ENCODE assay signal across 25 cellular contexts in the genomic region with DNA sequence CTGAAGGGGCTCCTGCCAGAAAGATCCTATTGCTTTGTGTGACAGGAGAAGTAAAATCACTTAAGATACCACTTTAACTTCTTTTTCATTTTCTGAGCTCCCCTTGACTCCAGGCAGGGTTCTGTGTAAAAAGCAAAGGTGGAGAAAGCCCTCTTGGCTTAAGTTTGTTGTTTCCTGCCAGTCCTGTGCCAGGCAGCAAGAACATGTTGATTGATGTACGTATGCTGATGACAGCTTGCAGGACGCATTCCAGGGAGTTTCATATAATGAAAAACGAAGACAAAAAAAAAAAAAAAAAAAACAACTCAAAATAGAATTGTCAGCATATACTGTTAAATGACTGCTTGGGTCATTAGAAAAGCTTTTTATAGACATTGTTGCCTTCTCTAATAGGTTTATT.
"Had no signal": no experiment of that assay in that cellular context is flagged by ENCODE, and none has a peak within 500 bp of the region (broad histone marks: within the 10 kb centered on the region; RNA-seq: fewer than 3 reads in every experiment).

No MANE protein-coding gene starts in this region.

- H3K27ac Mint-ChIP-seq: dendritic cell treated with granulocyte-macrophage colony-stimulating factor and Interleukin-4, amounts not matched to agents 40 ng/mL and 50 ng/mL, for 4 days; effector memory CD8-positive, alpha-beta T cell; endodermal cell had no signal

- H3K4me1 ChIP-seq: colonic mucosa, esophagus muscularis mucosa, esophagus squamous epithelium, foreskin keratinocyte, gastroesophageal sphincter, heart left ventricle, heart right ventricle had no signal

- H3K27me3 Mint-ChIP-seq: dendritic cell treated with granulocyte-macrophage colony-stimulating factor and Interleukin-4, amounts not matched to agents 40 ng/mL and 50 ng/mL, for 4 days; effector memory CD8-positive, alpha-beta T cell had no signal

- DNase-seq: colonic mucosa; cortex of kidney; dermis blood vessel endothelial cell; dorsolateral prefrontal cortex; effector CD4-positive, alpha-beta T cell; effector CD8-positive, alpha-beta T cell; effector memory CD4-positive, alpha-beta T cell; effector memory CD8-positive, alpha-beta T cell; endodermal cell; erythroblast; esophagus squamous epithelium; foreskin fibroblast; foreskin keratinocyte; foreskin melanocyte; gastrocnemius medialis; glutamatergic neuron; head of caudate nucleus; heart left ventricle; heart right ventricle had no signal

- ATAC-seq: effector memory CD8-positive, alpha-beta T cell; esophagus mucosa; foreskin keratinocyte; gastroesophageal sphincter; heart left ventricle; heart right ventricle had no signal

- H3K4me3 ChIP-seq: colonic mucosa, coronary artery, dorsolateral prefrontal cortex, esophagus muscularis mucosa, esophagus squamous epithelium, gastrocnemius medialis, gastroesophageal sphincter, heart left ventricle, heart right ventricle had no signal

- H3K4me3 Mint-ChIP-seq: dendritic cell treated with granulocyte-macrophage colony-stimulating factor and Interleukin-4, amounts not matched to agents 40 ng/mL and 50 ng/mL, for 4 days; effector memory CD8-positive, alpha-beta T cell; endodermal cell had no signal

- H3K27ac ChIP-seq: colonic mucosa, coronary artery, dorsolateral prefrontal cortex, epithelial cell of prostate, esophagus muscularis mucosa, esophagus squamous epithelium, foreskin keratinocyte, gastrocnemius medialis, gastroesophageal sphincter, heart left ventricle, heart right ventricle had no signal

- H3K9me3 ChIP-seq: colonic mucosa, esophagus muscularis mucosa, esophagus squamous epithelium, gastrocnemius medialis, gastroesophageal sphincter, heart left ventricle, heart right ventricle had no signal

- H3K27me3 ChIP-seq: colonic mucosa, esophagus muscularis mucosa, esophagus squamous epithelium, foreskin keratinocyte, gastrocnemius medialis, gastroesophageal sphincter had no signal

- H3K36me3 ChIP-seq: colonic mucosa, esophagus muscularis mucosa, esophagus squamous epithelium, gastrocnemius medialis, gastroesophageal sphincter, heart left ventricle, heart right ventricle had no signal

- H3K9me3 Mint-ChIP-seq: dendritic cell treated with granulocyte-macrophage colony-stimulating factor and Interleukin-4, amounts not matched to agents 40 ng/mL and 50 ng/mL, for 4 days had no signal
